Comparison of ENCODE assay signal across 8 cellular contexts in the genomic region with DNA sequence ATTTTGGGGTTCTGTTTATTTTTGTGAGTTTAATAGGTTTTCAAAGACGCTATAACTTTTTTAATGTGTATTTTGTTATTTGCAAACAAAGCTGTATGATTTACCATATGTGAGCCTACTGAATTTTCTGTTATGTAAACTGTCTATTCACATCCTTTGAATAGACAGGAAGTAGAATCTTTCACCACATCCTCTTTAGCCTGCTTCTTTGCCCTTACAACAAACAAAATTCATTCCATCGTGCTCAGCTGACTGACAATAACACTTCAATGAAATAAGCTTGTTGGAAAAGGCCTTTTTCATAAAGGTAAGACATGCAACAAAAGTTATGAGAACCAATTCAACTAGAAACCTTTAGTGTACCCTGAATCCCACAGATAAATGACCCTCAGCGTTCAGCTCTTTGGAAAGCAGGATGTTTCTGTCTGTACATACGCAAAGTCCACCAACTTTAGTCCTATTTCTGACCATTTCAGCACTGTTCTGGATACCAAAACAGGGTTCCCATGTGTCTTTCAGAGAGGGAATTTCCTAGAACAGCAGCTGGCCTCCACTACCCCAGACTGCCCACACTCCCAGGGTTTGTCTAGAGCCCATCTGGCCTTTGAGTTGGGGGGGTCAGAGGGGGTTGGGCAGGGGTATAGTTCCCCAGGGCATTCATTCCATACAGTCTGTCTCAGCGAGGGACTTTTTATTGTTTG.
DNase-seq lines count a peak whose midpoint lies in the region; ATAC-seq, FAIRE-seq and TF ChIP-seq lines count a peak whose summit lies in the region.
"Had no signal": no experiment of that assay in that cellular context is flagged by ENCODE, and none has a peak within 500 bp of the region (broad histone marks: within the 10 kb centered on the region; RNA-seq: fewer than 3 reads in every experiment).

No MANE protein-coding gene starts in this region.

- POLR2A ChIA-PET in K562 (lab: Yijun Ruan, JAX): interaction anchor here (0.6 kb wide), 1 partner anchor 135 kb away, joined by 4 read pairs; no protein-coding TSS in a partner anchor

- intact Hi-C loops in K562 (cut with micrococcal nuclease) (no loop called here), posterior vena cava (cut with DNase I) (no loop called here)

- no peaks in the 10 kb centered on the region for H3K27me3 Mint-ChIP-seq in natural killer cell treated with Interleukin-12 subunit alpha and Interleukin-12 subunit beta and Interleukin-15 and Interleukin-18, amount 100 ng/mL, for 72 hours

- in situ Hi-C loops in K562 (cut with MboI): no loop called here

- no peak for FAIRE-seq in K562 (lab: Jason Lieb, UNC)

- peak overlapping the region; percentile 70 for H3K9ac ChIP-seq in DND-41 (ENCODE audit: low read depth, low read length)
- no peak overlapping the region for H3K9ac ChIP-seq in K562 (ENCODE audit: insufficient read depth in 1 of 2, low read depth in 2 of 2, low read length in 2 of 2)

- peak; percentile 95 for ATAC-seq in DND-41 (ENCODE audit: insufficient read depth, low read depth)
- peak; percentile 70 for ATAC-seq in HG03354 (IDR thresholded peaks at IDR 0.05; ENCODE audit: poor library complexity, severe bottlenecking, unreplicated experiment)
- no peak for ATAC-seq in K562
- peak; percentile 65 to 72 for ATAC-seq in natural killer cell treated with Interleukin-12 subunit alpha and Interleukin-12 subunit beta and Interleukin-15 and Interleukin-18, amount 100 ng/mL, for 72 hours
- ATAC-seq in GM19035 (IDR thresholded peaks at IDR 0.05; ENCODE audit: unreplicated experiment): no peak

- H3K27me3 ChIP-seq in DND-41 (ENCODE audit: insufficient read depth, low read length, poor library complexity): no peaks in the 10 kb centered on the region
- no peaks in the 10 kb centered on the region for H3K27me3 ChIP-seq in K562 (ENCODE audit: control insufficient read depth in 2 of 2, insufficient read depth in 2 of 2, low read length in 2 of 2)

- H3K4me1 ChIP-seq in DND-41 (ENCODE audit: insufficient read depth, low read length): peaks cover 64% of the 10 kb centered on the region
- no peaks in the 10 kb centered on the region; a peak in 1 of 5 replicates for H3K4me1 ChIP-seq in K562 (replicated peaks in 1 of 2; ENCODE audit: control insufficient read depth in 2 of 2, insufficient read depth in 2 of 2, low read length in 2 of 2)

- no peak for TF ChIP-seq EP300 in K562 (IDR thresholded peaks at IDR 0.05; ENCODE audit: low read length)

- WGBS in K562 (ENCODE audit: insufficient coverage, low coverage, missing lambda C conversion rate): 0% methylated on average over 5 of the region's 5 CpGs

- no peak for TF ChIP-seq POLR2A in K562 (conservative IDR thresholded peaks at IDR 0.05)

- H3K4me3 ChIP-seq in DND-41 (ENCODE audit: low read depth in 1 of 2, low read length in 2 of 2) (peak overlapping the region in 1 of 2 experiments; percentile 52; a peak in 2 of 4 replicates), K562 (no peak overlapping the region)

- CTCF ChIA-PET in K562 (lab: Yijun Ruan, JAX; ENCODE audit: low intra/inter-chr PET ratio): no interaction called here

- peaks cover 3% of the 10 kb centered on the region for H3K9me3 Mint-ChIP-seq in natural killer cell treated with Interleukin-12 subunit alpha and Interleukin-12 subunit beta and Interleukin-15 and Interleukin-18, amount 100 ng/mL, for 72 hours

- DNase-seq in DND-41: peak; percentile 56
- no peak for DNase-seq in K562 (ENCODE audit: extremely low read depth in 1 of 4, low spot score in 3 of 4)
- no peak for DNase-seq in natural killer cell treated with Interleukin-12 subunit alpha and Interleukin-12 subunit beta and Interleukin-15 and Interleukin-18, amount 100 ng/mL, for 72 hours (ENCODE audit: low spot score)
- no peak for DNase-seq in posterior vena cava (ENCODE audit: low spot score)
- DNase-seq in COLO668 (lab: John Stamatoyannopoulos, UW; ENCODE audit: unreplicated experiment): no peak
- DNase-seq: NCI-H1048 had no signal

- peak in 1 of 2 experiments; percentile 5; a peak in 1 of 4 replicates for TF ChIP-seq RAD21 in K562 (CRISPR knock-in tag; conservative IDR thresholded peaks at IDR 0.05 in 1 of 2, IDR thresholded peaks at IDR 0.05 in 1 of 2)

- H3K27ac ChIP-seq in DND-41 (ENCODE audit: low read length): peak overlapping the region; percentile 99
- H3K27ac ChIP-seq in K562 (ENCODE audit: extremely low read depth, low read depth, low read length): no peak overlapping the region

- H3K9me3 ChIP-seq in DND-41 (ENCODE audit: insufficient read depth, low read length, severe bottlenecking) (no peaks in the 10 kb centered on the region), K562 (replicated peaks; ENCODE audit: control insufficient read depth, insufficient read depth, low read depth, low read length) (no peaks in the 10 kb centered on the region)

- BruUV-seq in K562 (replicated peaks; lab: Mats Ljungman, UMichigan): no TSS peak

- H3K4me2 ChIP-seq in DND-41 (ENCODE audit: insufficient read depth, low read length) (peak overlapping the region; percentile 63), K562 (ENCODE audit: insufficient read depth, low read length) (no peak overlapping the region)

- H3K36me3 Mint-ChIP-seq in natural killer cell treated with Interleukin-12 subunit alpha and Interleukin-12 subunit beta and Interleukin-15 and Interleukin-18, amount 100 ng/mL, for 72 hours: peaks cover 4% of the 10 kb centered on the region

- H4K20me1 ChIP-seq in DND-41 (ENCODE audit: insufficient read depth, low read length) (no peaks in the 10 kb centered on the region), K562 (replicated peaks; ENCODE audit: control insufficient read depth, insufficient read depth, low read length) (no peaks in the 10 kb centered on the region)

- H3K9me1 ChIP-seq in K562 (ENCODE audit: control insufficient read depth, insufficient read depth, low read length): no peaks in the 10 kb centered on the region

- H3K79me2 ChIP-seq in DND-41 (ENCODE audit: insufficient read depth, low read length): no peaks in the 10 kb centered on the region
- H3K79me2 ChIP-seq in K562 (ENCODE audit: control insufficient read depth, insufficient read depth, low read length): no peaks in the 10 kb centered on the region

- peaks cover 16 to 27% of the 10 kb centered on the region in 2 donors for H3K4me1 Mint-ChIP-seq in natural killer cell treated with Interleukin-12 subunit alpha and Interleukin-12 subunit beta and Interleukin-15 and Interleukin-18, amount 100 ng/mL, for 72 hours (ENCODE audit: low read depth in 2 of 2)

- peak overlapping the region; percentile 55 for H3K4me3 Mint-ChIP-seq in natural killer cell treated with Interleukin-12 subunit alpha and Interleukin-12 subunit beta and Interleukin-15 and Interleukin-18, amount 100 ng/mL, for 72 hours

- H3K36me3 ChIP-seq in DND-41 (ENCODE audit: insufficient read depth, low read length) (no peaks in the 10 kb centered on the region), K562 (ENCODE audit: control insufficient read depth, insufficient read depth, low read length) (no peaks in the 10 kb centered on the region)

- H3K27ac Mint-ChIP-seq in natural killer cell treated with Interleukin-12 subunit alpha and Interleukin-12 subunit beta and Interleukin-15 and Interleukin-18, amount 100 ng/mL, for 72 hours: peak overlapping the region; percentile 84 to 87

- no peak for TF ChIP-seq CTCF in DND-41 (IDR thresholded peaks at IDR 0.05; ENCODE audit: borderline replicate concordance, extremely low read depth, low read length, poor library complexity, severe bottlenecking)
- TF ChIP-seq CTCF in K562 (IDR thresholded peaks at IDR 0.05 in 2 of 3, conservative IDR thresholded peaks at IDR 0.05 in 1 of 3; ENCODE audit: insufficient read depth in 2 of 3, low read depth in 1 of 3, low read length in 3 of 3): no peak

- H2AFZ ChIP-seq in DND-41 (ENCODE audit: low read depth, low read length): peak overlapping the region; percentile 48
- 0 out of 2 replicates have a peak overlapping the region, but pooled peaks have one; percentile 38 for H2AFZ ChIP-seq in K562 (ENCODE audit: low read depth, low read length)

TF ChIP-seq in K562, 482 proteins besides CTCF, POLR2A, EP300 and RAD21 (continues in another document):
- no peak for TF ChIP-seq SAFB (IDR thresholded peaks at IDR 0.05; ENCODE audit: borderline replicate concordance, low read depth, low read length)
- no peak for TF ChIP-seq CHD2 (IDR thresholded peaks at IDR 0.05; ENCODE audit: low read depth, low read length)
- no peak for TF ChIP-seq KDM5B (IDR thresholded peaks at IDR 0.05; ENCODE audit: insufficient replicate concordance, low read depth, low read length)
- no peak for TF ChIP-seq SRSF7 (optimal IDR thresholded peaks at IDR 0.05; ENCODE audit: low read depth, low read length)
- no peak for TF ChIP-seq PPARD (CRISPR knock-in tag; IDR thresholded peaks at IDR 0.05)
- TF ChIP-seq ZNF589 (CRISPR knock-in tag; IDR thresholded peaks at IDR 0.05; ENCODE audit: low read depth): no peak
- no peak for TF ChIP-seq JUNB (CRISPR knock-in tag; conservative IDR thresholded peaks at IDR 0.05)
- no peak for TF ChIP-seq ZNF79 (CRISPR knock-in tag; IDR thresholded peaks at IDR 0.05; ENCODE audit: low read depth)
- no peak for TF ChIP-seq ZNF75A (CRISPR knock-in tag; IDR thresholded peaks at IDR 0.05)
- TF ChIP-seq NCOA2 (IDR thresholded peaks at IDR 0.05; ENCODE audit: partially characterized antibody in 2 of 2): no peak
- TF ChIP-seq ZNF77 (CRISPR knock-in tag; IDR thresholded peaks at IDR 0.05): no peak
- TF ChIP-seq SIX5 (IDR thresholded peaks at IDR 0.05; ENCODE audit: borderline replicate concordance in 1 of 2, insufficient read depth in 1 of 2, low read depth in 1 of 2, low read length in 2 of 2): no peak
- no peak for TF ChIP-seq ZNF717 (CRISPR knock-in tag; IDR thresholded peaks at IDR 0.05)
- no peak for TF ChIP-seq POLR2AphosphoS2 (IDR thresholded peaks at IDR 0.05; ENCODE audit: low read length)
- no peak for TF ChIP-seq DIDO1 (tag; IDR thresholded peaks at IDR 0.05; ENCODE audit: low read depth)
- TF ChIP-seq PHF8 (IDR thresholded peaks at IDR 0.05; ENCODE audit: borderline replicate concordance, low read length): no peak
- 0 out of 2 replicates have a peak, but pooled peaks have one; percentile 8 for TF ChIP-seq ZNF444 (CRISPR knock-in tag; IDR thresholded peaks at IDR 0.05)
- TF ChIP-seq, protein P1, sequence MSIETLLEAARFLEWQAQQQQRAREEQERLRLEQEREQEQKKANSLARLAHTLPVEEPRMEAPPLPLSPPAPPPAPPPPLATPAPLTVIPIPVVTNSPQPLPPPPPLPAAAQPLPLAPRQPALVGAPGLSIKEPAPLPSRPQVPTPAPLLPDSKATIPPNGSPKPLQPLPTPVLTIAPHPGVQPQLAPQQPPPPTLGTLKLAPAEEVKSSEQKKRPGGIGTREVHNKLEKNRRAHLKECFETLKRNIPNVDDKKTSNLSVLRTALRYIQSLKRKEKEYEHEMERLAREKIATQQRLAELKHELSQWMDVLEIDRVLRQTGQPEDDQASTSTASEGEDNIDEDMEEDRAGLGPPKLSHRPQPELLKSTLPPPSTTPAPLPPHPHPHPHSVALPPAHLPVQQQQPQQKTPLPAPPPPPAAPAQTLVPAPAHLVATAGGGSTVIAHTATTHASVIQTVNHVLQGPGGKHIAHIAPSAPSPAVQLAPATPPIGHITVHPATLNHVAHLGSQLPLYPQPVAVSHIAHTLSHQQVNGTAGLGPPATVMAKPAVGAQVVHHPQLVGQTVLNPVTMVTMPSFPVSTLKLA (conservative IDR thresholded peaks at IDR 0.05): no peak

Comparison
In these comparisons a context has a peak if more than half of its experiments do, and no peak if none do; other contexts are left out.
1. ATAC-seq: peak in DND-41 (single experiment), HG03354 (single experiment) and natural killer cell treated with Interleukin-12 subunit alpha and Interleukin-12 subunit beta and Interleukin-15 and Interleukin-18, amount 100 ng/mL, for 72 hours (2 of 2); none in K562 (single experiment) and GM19035 (single experiment).